1 cellular context compared by ENCODE assay signal in the genomic region with DNA sequence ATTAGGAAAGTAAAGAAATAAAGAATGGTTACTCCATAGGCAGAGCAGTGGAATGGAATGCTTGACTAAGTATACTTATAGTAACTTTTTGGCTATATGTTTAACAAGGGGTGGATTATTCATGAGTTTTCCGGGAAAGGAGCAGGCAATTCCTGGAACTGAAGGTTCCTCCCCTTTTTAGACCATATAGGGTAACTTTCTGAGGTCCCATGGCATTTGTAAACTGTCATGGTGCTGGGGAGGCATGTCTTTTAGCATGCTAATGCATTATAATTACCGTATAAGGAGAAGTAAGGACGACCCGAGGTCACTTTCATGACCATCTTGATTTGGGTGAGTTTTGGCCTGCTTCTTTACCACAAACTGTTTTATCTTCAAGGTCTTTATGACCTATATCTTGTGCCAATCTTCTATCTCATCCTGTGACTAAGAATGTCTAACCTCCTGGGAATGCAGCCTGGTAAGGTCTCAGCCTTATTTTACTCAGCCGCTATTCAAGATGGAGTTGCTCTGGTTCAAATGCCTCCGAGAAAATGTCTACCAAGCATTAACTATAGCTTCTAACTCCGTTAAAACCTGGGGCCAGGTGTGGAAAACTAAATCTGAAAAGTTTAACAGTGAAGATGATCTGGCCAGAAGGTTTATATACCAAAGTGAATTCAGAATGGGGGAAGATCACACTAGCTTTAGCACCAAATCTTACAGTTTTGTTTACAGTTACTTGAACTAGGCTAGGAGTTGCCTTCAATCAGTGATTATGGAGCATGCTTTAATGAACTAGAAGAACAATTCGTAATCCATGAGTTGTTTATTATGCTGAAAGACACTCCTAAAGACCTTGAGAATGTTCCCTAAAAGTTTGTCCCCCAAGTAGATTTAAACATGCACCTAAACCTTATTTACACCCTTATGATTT.
TF ChIP-seq lines count a peak whose summit lies in the region.

No MANE protein-coding gene starts in this region.

TF ChIP-seq in K562, 482 proteins besides CTCF, POLR2A, EP300 and RAD21 (continued from another document and continues in another):
- TF ChIP-seq, protein P1, sequence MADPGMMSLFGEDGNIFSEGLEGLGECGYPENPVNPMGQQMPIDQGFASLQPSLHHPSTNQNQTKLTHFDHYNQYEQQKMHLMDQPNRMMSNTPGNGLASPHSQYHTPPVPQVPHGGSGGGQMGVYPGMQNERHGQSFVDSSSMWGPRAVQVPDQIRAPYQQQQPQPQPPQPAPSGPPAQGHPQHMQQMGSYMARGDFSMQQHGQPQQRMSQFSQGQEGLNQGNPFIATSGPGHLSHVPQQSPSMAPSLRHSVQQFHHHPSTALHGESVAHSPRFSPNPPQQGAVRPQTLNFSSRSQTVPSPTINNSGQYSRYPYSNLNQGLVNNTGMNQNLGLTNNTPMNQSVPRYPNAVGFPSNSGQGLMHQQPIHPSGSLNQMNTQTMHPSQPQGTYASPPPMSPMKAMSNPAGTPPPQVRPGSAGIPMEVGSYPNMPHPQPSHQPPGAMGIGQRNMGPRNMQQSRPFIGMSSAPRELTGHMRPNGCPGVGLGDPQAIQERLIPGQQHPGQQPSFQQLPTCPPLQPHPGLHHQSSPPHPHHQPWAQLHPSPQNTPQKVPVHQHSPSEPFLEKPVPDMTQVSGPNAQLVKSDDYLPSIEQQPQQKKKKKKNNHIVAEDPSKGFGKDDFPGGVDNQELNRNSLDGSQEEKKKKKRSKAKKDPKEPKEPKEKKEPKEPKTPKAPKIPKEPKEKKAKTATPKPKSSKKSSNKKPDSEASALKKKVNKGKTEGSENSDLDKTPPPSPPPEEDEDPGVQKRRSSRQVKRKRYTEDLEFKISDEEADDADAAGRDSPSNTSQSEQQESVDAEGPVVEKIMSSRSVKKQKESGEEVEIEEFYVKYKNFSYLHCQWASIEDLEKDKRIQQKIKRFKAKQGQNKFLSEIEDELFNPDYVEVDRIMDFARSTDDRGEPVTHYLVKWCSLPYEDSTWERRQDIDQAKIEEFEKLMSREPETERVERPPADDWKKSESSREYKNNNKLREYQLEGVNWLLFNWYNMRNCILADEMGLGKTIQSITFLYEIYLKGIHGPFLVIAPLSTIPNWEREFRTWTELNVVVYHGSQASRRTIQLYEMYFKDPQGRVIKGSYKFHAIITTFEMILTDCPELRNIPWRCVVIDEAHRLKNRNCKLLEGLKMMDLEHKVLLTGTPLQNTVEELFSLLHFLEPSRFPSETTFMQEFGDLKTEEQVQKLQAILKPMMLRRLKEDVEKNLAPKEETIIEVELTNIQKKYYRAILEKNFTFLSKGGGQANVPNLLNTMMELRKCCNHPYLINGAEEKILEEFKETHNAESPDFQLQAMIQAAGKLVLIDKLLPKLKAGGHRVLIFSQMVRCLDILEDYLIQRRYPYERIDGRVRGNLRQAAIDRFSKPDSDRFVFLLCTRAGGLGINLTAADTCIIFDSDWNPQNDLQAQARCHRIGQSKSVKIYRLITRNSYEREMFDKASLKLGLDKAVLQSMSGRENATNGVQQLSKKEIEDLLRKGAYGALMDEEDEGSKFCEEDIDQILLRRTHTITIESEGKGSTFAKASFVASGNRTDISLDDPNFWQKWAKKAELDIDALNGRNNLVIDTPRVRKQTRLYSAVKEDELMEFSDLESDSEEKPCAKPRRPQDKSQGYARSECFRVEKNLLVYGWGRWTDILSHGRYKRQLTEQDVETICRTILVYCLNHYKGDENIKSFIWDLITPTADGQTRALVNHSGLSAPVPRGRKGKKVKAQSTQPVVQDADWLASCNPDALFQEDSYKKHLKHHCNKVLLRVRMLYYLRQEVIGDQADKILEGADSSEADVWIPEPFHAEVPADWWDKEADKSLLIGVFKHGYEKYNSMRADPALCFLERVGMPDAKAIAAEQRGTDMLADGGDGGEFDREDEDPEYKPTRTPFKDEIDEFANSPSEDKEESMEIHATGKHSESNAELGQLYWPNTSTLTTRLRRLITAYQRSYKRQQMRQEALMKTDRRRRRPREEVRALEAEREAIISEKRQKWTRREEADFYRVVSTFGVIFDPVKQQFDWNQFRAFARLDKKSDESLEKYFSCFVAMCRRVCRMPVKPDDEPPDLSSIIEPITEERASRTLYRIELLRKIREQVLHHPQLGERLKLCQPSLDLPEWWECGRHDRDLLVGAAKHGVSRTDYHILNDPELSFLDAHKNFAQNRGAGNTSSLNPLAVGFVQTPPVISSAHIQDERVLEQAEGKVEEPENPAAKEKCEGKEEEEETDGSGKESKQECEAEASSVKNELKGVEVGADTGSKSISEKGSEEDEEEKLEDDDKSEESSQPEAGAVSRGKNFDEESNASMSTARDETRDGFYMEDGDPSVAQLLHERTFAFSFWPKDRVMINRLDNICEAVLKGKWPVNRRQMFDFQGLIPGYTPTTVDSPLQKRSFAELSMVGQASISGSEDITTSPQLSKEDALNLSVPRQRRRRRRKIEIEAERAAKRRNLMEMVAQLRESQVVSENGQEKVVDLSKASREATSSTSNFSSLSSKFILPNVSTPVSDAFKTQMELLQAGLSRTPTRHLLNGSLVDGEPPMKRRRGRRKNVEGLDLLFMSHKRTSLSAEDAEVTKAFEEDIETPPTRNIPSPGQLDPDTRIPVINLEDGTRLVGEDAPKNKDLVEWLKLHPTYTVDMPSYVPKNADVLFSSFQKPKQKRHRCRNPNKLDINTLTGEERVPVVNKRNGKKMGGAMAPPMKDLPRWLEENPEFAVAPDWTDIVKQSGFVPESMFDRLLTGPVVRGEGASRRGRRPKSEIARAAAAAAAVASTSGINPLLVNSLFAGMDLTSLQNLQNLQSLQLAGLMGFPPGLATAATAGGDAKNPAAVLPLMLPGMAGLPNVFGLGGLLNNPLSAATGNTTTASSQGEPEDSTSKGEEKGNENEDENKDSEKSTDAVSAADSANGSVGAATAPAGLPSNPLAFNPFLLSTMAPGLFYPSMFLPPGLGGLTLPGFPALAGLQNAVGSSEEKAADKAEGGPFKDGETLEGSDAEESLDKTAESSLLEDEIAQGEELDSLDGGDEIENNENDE (IDR thresholded peaks at IDR 0.05; ENCODE audit: low read depth, low read length) = no peak
- TF ChIP-seq MECOM (CRISPR knock-in tag; IDR thresholded peaks at IDR 0.05) = peak; percentile 90
- TF ChIP-seq ZNF584 (CRISPR knock-in tag; IDR thresholded peaks at IDR 0.05; ENCODE audit: low read depth) = peak; percentile 99
- TF ChIP-seq CHD2 (IDR thresholded peaks at IDR 0.05; ENCODE audit: low read depth, low read length) = no peak
- peak; percentile 97 for TF ChIP-seq PTTG1 (tag; IDR thresholded peaks at IDR 0.05; ENCODE audit: low read depth)
- no peak for TF ChIP-seq RNF219 (CRISPR knock-in tag; IDR thresholded peaks at IDR 0.05)
- TF ChIP-seq, protein P2, sequence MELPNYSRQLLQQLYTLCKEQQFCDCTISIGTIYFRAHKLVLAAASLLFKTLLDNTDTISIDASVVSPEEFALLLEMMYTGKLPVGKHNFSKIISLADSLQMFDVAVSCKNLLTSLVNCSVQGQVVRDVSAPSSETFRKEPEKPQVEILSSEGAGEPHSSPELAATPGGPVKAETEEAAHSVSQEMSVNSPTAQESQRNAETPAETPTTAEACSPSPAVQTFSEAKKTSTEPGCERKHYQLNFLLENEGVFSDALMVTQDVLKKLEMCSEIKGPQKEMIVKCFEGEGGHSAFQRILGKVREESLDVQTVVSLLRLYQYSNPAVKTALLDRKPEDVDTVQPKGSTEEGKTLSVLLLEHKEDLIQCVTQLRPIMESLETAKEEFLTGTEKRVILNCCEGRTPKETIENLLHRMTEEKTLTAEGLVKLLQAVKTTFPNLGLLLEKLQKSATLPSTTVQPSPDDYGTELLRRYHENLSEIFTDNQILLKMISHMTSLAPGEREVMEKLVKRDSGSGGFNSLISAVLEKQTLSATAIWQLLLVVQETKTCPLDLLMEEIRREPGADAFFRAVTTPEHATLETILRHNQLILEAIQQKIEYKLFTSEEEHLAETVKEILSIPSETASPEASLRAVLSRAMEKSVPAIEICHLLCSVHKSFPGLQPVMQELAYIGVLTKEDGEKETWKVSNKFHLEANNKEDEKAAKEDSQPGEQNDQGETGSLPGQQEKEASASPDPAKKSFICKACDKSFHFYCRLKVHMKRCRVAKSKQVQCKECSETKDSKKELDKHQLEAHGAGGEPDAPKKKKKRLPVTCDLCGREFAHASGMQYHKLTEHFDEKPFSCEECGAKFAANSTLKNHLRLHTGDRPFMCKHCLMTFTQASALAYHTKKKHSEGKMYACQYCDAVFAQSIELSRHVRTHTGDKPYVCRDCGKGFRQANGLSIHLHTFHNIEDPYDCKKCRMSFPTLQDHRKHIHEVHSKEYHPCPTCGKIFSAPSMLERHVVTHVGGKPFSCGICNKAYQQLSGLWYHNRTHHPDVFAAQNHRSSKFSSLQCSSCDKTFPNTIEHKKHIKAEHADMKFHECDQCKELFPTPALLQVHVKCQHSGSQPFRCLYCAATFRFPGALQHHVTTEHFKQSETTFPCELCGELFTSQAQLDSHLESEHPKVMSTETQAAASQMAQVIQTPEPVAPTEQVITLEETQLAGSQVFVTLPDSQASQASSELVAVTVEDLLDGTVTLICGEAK (IDR thresholded peaks at IDR 0.05) = no peak
- TF ChIP-seq, protein P2 (CRISPR knock-in tag; IDR thresholded peaks at IDR 0.05) = no peak
- TF ChIP-seq HNRNPK (IDR thresholded peaks at IDR 0.05; ENCODE audit: low read depth, low read length, poor library complexity, severe bottlenecking) = no peak
- peak; percentile 97 for TF ChIP-seq BACH1 (tag; IDR thresholded peaks at IDR 0.05)
- TF ChIP-seq GTF2E2 (tag; IDR thresholded peaks at IDR 0.05) = peak; percentile 90; the same call in 1 of the 2 replicates
- TF ChIP-seq, protein P3, sequence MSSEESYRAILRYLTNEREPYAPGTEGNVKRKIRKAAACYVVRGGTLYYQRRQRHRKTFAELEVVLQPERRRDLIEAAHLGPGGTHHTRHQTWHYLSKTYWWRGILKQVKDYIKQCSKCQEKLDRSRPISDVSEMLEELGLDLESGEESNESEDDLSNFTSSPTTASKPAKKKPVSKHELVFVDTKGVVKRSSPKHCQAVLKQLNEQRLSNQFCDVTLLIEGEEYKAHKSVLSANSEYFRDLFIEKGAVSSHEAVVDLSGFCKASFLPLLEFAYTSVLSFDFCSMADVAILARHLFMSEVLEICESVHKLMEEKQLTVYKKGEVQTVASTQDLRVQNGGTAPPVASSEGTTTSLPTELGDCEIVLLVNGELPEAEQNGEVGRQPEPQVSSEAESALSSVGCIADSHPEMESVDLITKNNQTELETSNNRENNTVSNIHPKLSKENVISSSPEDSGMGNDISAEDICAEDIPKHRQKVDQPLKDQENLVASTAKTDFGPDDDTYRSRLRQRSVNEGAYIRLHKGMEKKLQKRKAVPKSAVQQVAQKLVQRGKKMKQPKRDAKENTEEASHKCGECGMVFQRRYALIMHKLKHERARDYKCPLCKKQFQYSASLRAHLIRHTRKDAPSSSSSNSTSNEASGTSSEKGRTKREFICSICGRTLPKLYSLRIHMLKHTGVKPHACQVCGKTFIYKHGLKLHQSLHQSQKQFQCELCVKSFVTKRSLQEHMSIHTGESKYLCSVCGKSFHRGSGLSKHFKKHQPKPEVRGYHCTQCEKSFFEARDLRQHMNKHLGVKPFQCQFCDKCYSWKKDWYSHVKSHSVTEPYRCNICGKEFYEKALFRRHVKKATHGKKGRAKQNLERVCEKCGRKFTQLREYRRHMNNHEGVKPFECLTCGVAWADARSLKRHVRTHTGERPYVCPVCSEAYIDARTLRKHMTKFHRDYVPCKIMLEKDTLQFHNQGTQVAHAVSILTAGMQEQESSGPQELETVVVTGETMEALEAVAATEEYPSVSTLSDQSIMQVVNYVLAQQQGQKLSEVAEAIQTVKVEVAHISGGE (CRISPR knock-in tag; IDR thresholded peaks at IDR 0.05) = peak in 1 of 3 experiments; percentile 93; a peak in 2 of 6 replicates
- TF ChIP-seq ZNF561 (CRISPR knock-in tag; conservative IDR thresholded peaks at IDR 0.05) = 0 out of 2 replicates have a peak, but pooled peaks have one; percentile 17
- no peak for TF ChIP-seq CHD4 (IDR thresholded peaks at IDR 0.05; ENCODE audit: insufficient read depth, insufficient replicate concordance, low read depth, low read length, poor library complexity, severe bottlenecking)
- peak in 1 of 2 experiments; percentile 99; a peak in 2 of 4 replicates for TF ChIP-seq ZNF639 (CRISPR knock-in tag; conservative IDR thresholded peaks at IDR 0.05 in 1 of 2, IDR thresholded peaks at IDR 0.05 in 1 of 2)
